In the genomic region with DNA sequence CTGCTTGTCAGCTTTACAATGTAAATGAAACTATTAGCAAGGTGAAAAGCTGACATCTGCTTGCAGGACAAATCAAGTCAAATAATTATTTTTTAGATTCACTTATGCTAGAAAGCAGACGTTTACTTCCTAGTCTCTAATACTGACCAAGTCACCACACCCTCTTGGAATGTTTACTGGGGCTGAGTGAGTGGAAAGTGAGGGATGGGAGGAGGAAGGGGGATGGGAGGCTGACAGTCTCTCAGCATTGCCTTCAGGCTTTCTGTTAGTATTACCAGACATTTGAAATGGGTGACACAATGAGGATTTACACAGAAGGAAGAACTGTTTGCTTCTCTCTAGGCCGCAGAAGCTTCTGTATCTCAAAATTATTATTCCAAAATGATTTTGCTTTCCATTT, we compare ENCODE assay signal across 15 cellular contexts.
DNase-seq lines count a peak whose midpoint lies in the region; ATAC-seq lines count a peak whose summit lies in the region.
"Had no signal": no experiment of that assay in that cellular context is flagged by ENCODE, and none has a peak within 500 bp of the region (broad histone marks: within the 10 kb centered on the region; RNA-seq: fewer than 3 reads in every experiment).

No MANE protein-coding gene starts in this region.

- H2AFZ ChIP-seq in neuron (ENCODE audit: low read depth, low read length) = peak overlapping the region; percentile 26

- DNase-seq in ELF-1 (ENCODE audit: low read depth, low spot score) (peak; percentile 83), NCI-H526 (lab: John Stamatoyannopoulos, UW) (peak; percentile 31 to 57), epithelial cell of prostate (ENCODE audit: low read depth, low spot score) (no peak), RKO (ENCODE audit: low spot score) (no peak)
- DNase-seq in stimulated activated CD4-positive, alpha-beta T cell treated with anti-CD3 and anti-CD28 coated beads, Interleukin-12 subunit alpha, Interleukin-12 subunit beta, amount 100 ng/mL, for 4 hours = no peak
- DNase-seq: activated B cell treated with CpG ODN at 0.5 μM for 24 hours; brain microvascular endothelial cell; CD4-positive, alpha-beta T cell; left cardiac atrium; NCI-H1436 treated with DMSO at 0.1 percent for 48 hours had no signal

- no peaks in the 10 kb centered on the region for H3K27me3 ChIP-seq in neuron (ENCODE audit: insufficient read depth, low read length)
- H3K27me3 ChIP-seq: brain microvascular endothelial cell, esophagus muscularis mucosa had no signal

- peaks cover 30% of the 10 kb centered on the region for H3K4me1 ChIP-seq in neuron (ENCODE audit: insufficient read depth, low read length)

- H3K27ac ChIP-seq in epithelial cell of prostate = peak overlapping the region; percentile 43
- H3K27ac ChIP-seq: brain microvascular endothelial cell, RWPE1 had no signal

- no peak overlapping the region for H3K4me3 ChIP-seq in neuron (ENCODE audit: low read length)
- H3K4me3 ChIP-seq: esophagus muscularis mucosa had no signal

- ATAC-seq in HG02884 (IDR thresholded peaks at IDR 0.05; ENCODE audit: unreplicated experiment) (no peak), GM19463 (IDR thresholded peaks at IDR 0.05; ENCODE audit: unreplicated experiment) (no peak)

- no peaks in the 10 kb centered on the region for H3K36me3 ChIP-seq in neuron (ENCODE audit: insufficient read depth, low read length)
- H3K36me3 ChIP-seq: brain microvascular endothelial cell, esophagus muscularis mucosa had no signal

- H3K9me3 ChIP-seq in neuron (ENCODE audit: low read length) = peaks cover 2% of the 10 kb centered on the region

Comparison
In these comparisons a context has a peak if more than half of its experiments do, and no peak if none do; other contexts are left out.
1. DNase-seq: peak in ELF-1 (single experiment) and NCI-H526 (2 of 2); none in epithelial cell of prostate (single experiment), stimulated activated CD4-positive, alpha-beta T cell treated with anti-CD3 and anti-CD28 coated beads, Interleukin-12 subunit alpha, Interleukin-12 subunit beta, amount 100 ng/mL, for 4 hours (single experiment) and RKO (single experiment).